25 cellular contexts compared by ENCODE assay signal in the genomic region with DNA sequence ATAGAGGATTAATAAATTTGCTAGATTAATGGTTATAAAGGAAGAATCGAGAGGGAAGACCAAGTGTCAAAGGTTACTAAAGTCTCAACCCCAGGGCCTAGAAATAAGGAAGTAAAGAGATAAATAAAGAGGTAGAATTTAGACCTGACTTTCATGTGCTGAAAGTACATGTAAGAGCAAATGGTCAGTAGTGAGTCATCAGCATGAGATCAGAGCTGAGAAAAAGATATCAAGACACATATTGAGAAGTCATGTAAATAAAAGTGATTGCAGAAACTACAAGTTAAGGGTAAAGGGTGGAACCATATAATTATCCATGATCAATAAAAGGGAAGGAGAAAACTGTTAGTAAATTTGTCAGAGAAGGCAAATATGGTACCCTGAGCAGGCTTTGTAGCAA. TPM values are rescaled to one million over a fixed set of nuclear protein-coding genes. Genes with fewer than 3 reads are reported as not detected.
DNase-seq lines count a peak whose midpoint lies in the region; ATAC-seq and TF ChIP-seq lines count a peak whose summit lies in the region.
"Had no signal": no experiment of that assay in that cellular context is flagged by ENCODE, and none has a peak within 500 bp of the region (broad histone marks: within the 10 kb centered on the region; RNA-seq: fewer than 3 reads in every experiment).

No MANE protein-coding gene starts in this region.

- POLR2A ChIA-PET in MCF 10A (lab: Yijun Ruan, JAX): no interaction called here

- in situ Hi-C loops in mammary epithelial cell (cut with MboI; ENCODE audit: low sequenced_read_pairs in 2 of 2): no loop called here

- H3K36me3 ChIP-seq in mammary epithelial cell (ENCODE audit: insufficient read depth, low read length): no peaks in the 10 kb centered on the region
- H3K36me3 ChIP-seq: BLaER1 treated with 17β-estradiol and CSF1 and Interleukin-3, amounts not matched to agents 10 nM and 100 nM had no signal

- H2AFZ ChIP-seq in mammary epithelial cell (ENCODE audit: low read depth, low read length): no peak overlapping the region

- H3K4me3 Mint-ChIP-seq in MCF 10A (ENCODE audit: unreplicated experiment) (no peak overlapping the region), T-helper 17 cell (no peak overlapping the region), type B pancreatic cell (no peak overlapping the region)
- H3K4me3 Mint-ChIP-seq: CD4-positive, alpha-beta memory T cell had no signal

- H3K27ac ChIP-seq in mammary epithelial cell (ENCODE audit: insufficient read depth, low read depth, low read length): no peak overlapping the region
- H3K27ac ChIP-seq: BLaER1 treated with 17β-estradiol and CSF1 and Interleukin-3, amounts not matched to agents 10 nM and 100 nM had no signal

- TF ChIP-seq CTCF in mammary epithelial cell (conservative IDR thresholded peaks at IDR 0.05 in 1 of 2, IDR thresholded peaks at IDR 0.05 in 1 of 2; ENCODE audit: extremely low read depth in 1 of 2, insufficient read depth in 1 of 2, low read depth in 1 of 2, low read length in 2 of 2) (no peak), MCF 10A (IDR thresholded peaks at IDR 0.05; ENCODE audit: unreplicated experiment) (no peak), fibroblast of pulmonary artery (IDR thresholded peaks at IDR 0.05; ENCODE audit: low read length, missing control alignments) (no peak), type B pancreatic cell (conservative IDR thresholded peaks at IDR 0.05) (no peak)

- H3K4me3 ChIP-seq in mammary epithelial cell (replicated peaks in 1 of 3; ENCODE audit: insufficient read depth in 1 of 3, low read depth in 2 of 3, low read length in 3 of 3) (no peak overlapping the region), fibroblast of pulmonary artery (replicated peaks; ENCODE audit: low read depth, low read length) (no peak overlapping the region)
- H3K4me3 ChIP-seq: BLaER1 treated with 17β-estradiol and CSF1 and Interleukin-3, amounts not matched to agents 10 nM and 100 nM had no signal

- no peaks in the 10 kb centered on the region for H3K9me3 Mint-ChIP-seq in MCF 10A (ENCODE audit: unreplicated experiment)
- no peaks in the 10 kb centered on the region for H3K9me3 Mint-ChIP-seq in type B pancreatic cell

- intact Hi-C loops in mammary epithelial cell (cut with micrococcal nuclease) (no loop called here), MCF 10A (cut with micrococcal nuclease) (no loop called here)

- dilution Hi-C loops in mammary epithelial cell (cut with HindIII; ENCODE audit: low sequenced_read_pairs): no loop called here

- DNase-seq in mammary epithelial cell (peak; percentile 1), MCF 10A (ENCODE audit: unreplicated experiment) (no peak), amniotic epithelial cell (ENCODE audit: low read depth) (peak; percentile 1), fibroblast of pulmonary artery (ENCODE audit: low read depth) (peak; percentile 15), Kasumi-1 (lab: John Stamatoyannopoulos, UW) (no peak), T-helper 17 cell (no peak), type B pancreatic cell (ENCODE audit: extremely low spot score, unreplicated experiment) (no peak), HuH-7.5 (ENCODE audit: low spot score) (no peak)
- DNase-seq: 8988T; CD4-positive, alpha-beta memory T cell; GDM1; MM.1S; NCI-H1105; NCI-H146; NCI-H2029 treated with DMSO at 0.1 percent for 48 hours; NCI-H2171 treated with DMSO at 0.1 percent for 48 hours; NCI-H446 treated with DMSO at 0.1 percent for 48 hours; NCI-H526 treated with DMSO at 0.1 percent for 48 hours; PC-3; RPMI8226; SHP77 had no signal

- H3K9ac ChIP-seq in mammary epithelial cell (ENCODE audit: insufficient read depth, low read length): no peak overlapping the region
- H3K9ac ChIP-seq: BLaER1 treated with 17β-estradiol and CSF1 and Interleukin-3, amounts not matched to agents 10 nM and 100 nM had no signal

- no peak overlapping the region for H3K27ac Mint-ChIP-seq in MCF 10A (ENCODE audit: low read depth, unreplicated experiment)
- no peak overlapping the region for H3K27ac Mint-ChIP-seq in T-helper 17 cell
- H3K27ac Mint-ChIP-seq in type B pancreatic cell: no peak overlapping the region
- H3K27ac Mint-ChIP-seq: CD4-positive, alpha-beta memory T cell had no signal

- no peaks in the 10 kb centered on the region for H3K27me3 ChIP-seq in mammary epithelial cell (ENCODE audit: insufficient read depth, low read length)
- H3K27me3 ChIP-seq: BLaER1 treated with 17β-estradiol and CSF1 and Interleukin-3, amounts not matched to agents 10 nM and 100 nM had no signal

- no peaks in the 10 kb centered on the region for H3K79me2 ChIP-seq in mammary epithelial cell (ENCODE audit: insufficient read depth, low read length)

- H3K36me3 Mint-ChIP-seq in MCF 10A (ENCODE audit: insufficient read depth, unreplicated experiment): no peaks in the 10 kb centered on the region
- H3K36me3 Mint-ChIP-seq in T-helper 17 cell (ENCODE audit: low read depth): no peaks in the 10 kb centered on the region
- H3K36me3 Mint-ChIP-seq in type B pancreatic cell: no peaks in the 10 kb centered on the region
- H3K36me3 Mint-ChIP-seq: CD4-positive, alpha-beta memory T cell had no signal

- no peak for ATAC-seq in T-helper 17 cell
- ATAC-seq: PC-3 had no signal

- WGBS in mammary epithelial cell (ENCODE audit: low coverage, missing lambda C conversion rate): 67% methylated on average over 1 of the region's 1 CpG

- CTCF ChIA-PET in mammary epithelial cell (lab: Charles Lee; ENCODE audit: low non-redundant PET) (no interaction called here), MCF 10A (lab: Yijun Ruan, JAX) (interaction anchor here (0.6 to 0.8 kb wide), 3 partner anchors 28 to 1186 kb away, joined by 3 read pairs; no protein-coding TSS in a partner anchor)

- BruUV-seq in mammary epithelial cell (replicated peaks; lab: Mats Ljungman, UMichigan) (no TSS peak), MCF 10A (replicated peaks; lab: Mats Ljungman, UMichigan) (no TSS peak)

- H3K9me3 ChIP-seq in mammary epithelial cell (replicated peaks; ENCODE audit: insufficient read depth, low read length) (no peaks in the 10 kb centered on the region), T-helper 17 cell (ENCODE audit: control insufficient read depth, low read length, poor library complexity, severe bottlenecking) (no peaks in the 10 kb centered on the region)

- no peaks in the 10 kb centered on the region for H3K4me1 ChIP-seq in mammary epithelial cell (ENCODE audit: insufficient read depth, low read length)
- H3K4me1 ChIP-seq: BLaER1 treated with 17β-estradiol and CSF1 and Interleukin-3, amounts not matched to agents 10 nM and 100 nM had no signal

- no peaks in the 10 kb centered on the region for H4K20me1 ChIP-seq in mammary epithelial cell (ENCODE audit: insufficient read depth, low read length)
- H4K20me1 ChIP-seq: BLaER1 treated with 17β-estradiol and CSF1 and Interleukin-3, amounts not matched to agents 10 nM and 100 nM had no signal

- H3K27me3 Mint-ChIP-seq in MCF 10A (ENCODE audit: insufficient read depth, unreplicated experiment) (peaks cover 12% of the 10 kb centered on the region), T-helper 17 cell (peaks cover 18% of the 10 kb centered on the region), type B pancreatic cell (peaks cover 10% of the 10 kb centered on the region)

- H3K4me2 ChIP-seq in mammary epithelial cell (ENCODE audit: insufficient read depth, low read depth, low read length): no peak overlapping the region
- H3K4me2 ChIP-seq: BLaER1 treated with 17β-estradiol and CSF1 and Interleukin-3, amounts not matched to agents 10 nM and 100 nM had no signal

- peaks cover 5% of the 10 kb centered on the region for H3K4me1 Mint-ChIP-seq in MCF 10A (ENCODE audit: insufficient read depth, unreplicated experiment)
- H3K4me1 Mint-ChIP-seq in T-helper 17 cell: no peaks in the 10 kb centered on the region
- no peaks in the 10 kb centered on the region for H3K4me1 Mint-ChIP-seq in type B pancreatic cell (ENCODE audit: unreplicated experiment)
- H3K4me1 Mint-ChIP-seq: CD4-positive, alpha-beta memory T cell had no signal

RNA-seq across cellular contexts. Expression of gene OR8B8, which starts 1.4 kb away (rescaled TPM):
- total RNA-seq in mammary epithelial cell (not detected), MCF 10A (2022) (not detected in 2 replicates), T-helper 17 cell (not detected), type B pancreatic cell (ENCODE audit: low replicate concordance) (0.14 TPM in 1 of 2 replicates, not detected in the other)
- not detected for polyA plus RNA-seq in mammary epithelial cell
- polyA minus RNA-seq in mammary epithelial cell: not detected
- total RNA-seq: CD4-positive, alpha-beta memory T cell; Daoy; H4; LHCN-M2; PC-3 had no signal
- polyA plus RNA-seq: CD4-positive, alpha-beta memory T cell had no signal

RNA-seq across cellular contexts. Expression of gene OR8B4, which starts 22.3 kb away (rescaled TPM):
- total RNA-seq in mammary epithelial cell (not detected), MCF 10A (2022) (not detected in 2 replicates), T-helper 17 cell (not detected), type B pancreatic cell (ENCODE audit: low replicate concordance) (not detected in 2 replicates)
- polyA plus RNA-seq in mammary epithelial cell: not detected
- not detected for polyA minus RNA-seq in mammary epithelial cell
- total RNA-seq: CD4-positive, alpha-beta memory T cell; Daoy; H4; LHCN-M2; PC-3 had no signal
- polyA plus RNA-seq: CD4-positive, alpha-beta memory T cell had no signal

RNA-seq across cellular contexts. Expression of gene OR8B3, which starts 48.1 kb away (rescaled TPM):
- total RNA-seq in mammary epithelial cell (not detected), MCF 10A (2022) (not detected in 2 replicates), T-helper 17 cell (not detected), type B pancreatic cell (ENCODE audit: low replicate concordance) (not detected in 2 replicates)
- polyA plus RNA-seq in mammary epithelial cell: not detected
- polyA minus RNA-seq in mammary epithelial cell: not detected
- total RNA-seq: CD4-positive, alpha-beta memory T cell; Daoy; H4; LHCN-M2; PC-3 had no signal
- polyA plus RNA-seq: CD4-positive, alpha-beta memory T cell had no signal

Comparison
In these comparisons a context has a peak if more than half of its experiments do, and no peak if none do; other contexts are left out.
1. DNase-seq: peak in mammary epithelial cell (single experiment), amniotic epithelial cell (single experiment) and fibroblast of pulmonary artery (single experiment); none in MCF 10A (single experiment), Kasumi-1 (0 of 2), T-helper 17 cell (0 of 3), type B pancreatic cell (single experiment) and HuH-7.5 (single experiment).